Comparison of ENCODE assay signal across 8 cellular contexts in the genomic region with DNA sequence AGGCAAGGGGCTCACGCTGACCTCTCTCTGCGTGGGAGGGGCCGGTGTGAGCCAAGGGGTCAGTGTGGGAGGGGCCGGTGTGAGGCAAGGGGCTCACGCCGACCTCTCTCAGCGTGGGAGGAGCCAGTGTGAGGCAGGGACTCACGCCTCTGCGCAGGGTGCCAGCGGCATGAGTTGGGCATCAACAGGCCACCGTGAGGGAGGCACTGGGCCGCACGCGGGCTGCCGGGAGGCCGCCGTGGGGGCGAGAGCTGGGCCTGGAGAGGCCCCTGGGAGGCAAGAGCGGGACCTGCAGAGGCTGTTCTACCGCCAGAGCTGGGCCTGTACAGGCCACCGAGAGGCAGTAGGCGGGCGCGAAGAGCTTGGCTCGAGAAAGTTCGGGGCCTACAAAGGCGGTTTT.
A peak's percentile ranks its signal among the peaks of the same experiment; 100 is the strongest.
DNase-seq lines count a peak whose midpoint lies in the region; ATAC-seq and TF ChIP-seq lines count a peak whose summit lies in the region.
"Not testable (repeated sequence)": the region's sequence is repeated elsewhere in the genome, so short reads cannot be mapped to it uniquely, and the experiment has no call there.

No MANE protein-coding gene starts in this region.

- not testable (repeated sequence) for TF ChIP-seq CTCF in CD8-positive, alpha-beta T cell (IDR thresholded peaks at IDR 0.05); osteocyte (IDR thresholded peaks at IDR 0.05); suprapubic skin (IDR thresholded peaks at IDR 0.05)

- POLR2A ChIA-PET in CD8-positive, alpha-beta T cell (lab: Charles Lee), result not testable (repeated sequence)

- CTCF ChIA-PET in CD8-positive, alpha-beta T cell (lab: Charles Lee), result not testable (repeated sequence)

- not testable (repeated sequence) for TF ChIP-seq POLR2A in suprapubic skin (IDR thresholded peaks at IDR 0.05)

- not testable (repeated sequence) for H3K36me3 ChIP-seq in CD8-positive, alpha-beta T cell (ENCODE audit: insufficient read depth, low read length); suprapubic skin

- not testable (repeated sequence) for TF ChIP-seq EP300 in suprapubic skin (IDR thresholded peaks at IDR 0.05)

- not testable (repeated sequence) for H3K9me3 Mint-ChIP-seq in CD8-positive, alpha-beta T cell; activated T-helper 1 cell treated with anti-CD3 and anti-CD28 coated beads, Interleukin-12 subunit alpha, Interleukin-12 subunit beta, Interleukin-2, Interleukin-4 antibody, amounts not matched to agents 30 ng/mL and 10 ng/mL and 1 ng/mL, durations not matched to agents 14 hours and 24 hours and 36 hours; central memory CD8-positive, alpha-beta T cell; osteocyte (ENCODE audit: unreplicated experiment)

- H3K4me3 ChIP-seq in CD8-positive, alpha-beta T cell (ENCODE audit: low read depth, low read length); suprapubic skin: not testable (repeated sequence)

- not testable (repeated sequence) for H3K27me3 ChIP-seq in CD8-positive, alpha-beta T cell (ENCODE audit: insufficient read depth, low read length); suprapubic skin

- peak in 5 of 7 experiments; percentile 9 to 39 (median 26) for DNase-seq in CD8-positive, alpha-beta T cell
- DNase-seq in activated CD4-positive, alpha-beta T cell treated with anti-CD3 and anti-CD28 coated beads for 48 hours, result peak; percentile 10
- peak; percentile 31 for DNase-seq in activated T-helper 1 cell treated with anti-CD3 and anti-CD28 coated beads, Interleukin-12 subunit alpha, Interleukin-12 subunit beta, Interleukin-2, Interleukin-4 antibody, amounts not matched to agents 30 ng/mL and 10 ng/mL and 1 ng/mL, durations not matched to agents 14 hours and 24 hours and 36 hours (ENCODE audit: low spot score)
- peak; percentile 49 to 60 for DNase-seq in central memory CD8-positive, alpha-beta T cell (ENCODE audit: low spot score in 2 of 2)
- DNase-seq in left colon, result peak; percentile 31 to 39
- DNase-seq in osteocyte (ENCODE audit: extremely low spot score, unreplicated experiment), result peak; percentile 91
- peak; percentile 7 for DNase-seq in stimulated activated CD4-positive, alpha-beta T cell treated with anti-CD3 and anti-CD28 coated beads, Interleukin-2, amount 100 ng/mL, for 4 hours (ENCODE audit: low read depth)
- DNase-seq in suprapubic skin (ENCODE audit: low spot score in 2 of 2), result peak; percentile 93 to 100

- not testable (repeated sequence) for H3K27ac Mint-ChIP-seq in CD8-positive, alpha-beta T cell; activated T-helper 1 cell treated with anti-CD3 and anti-CD28 coated beads, Interleukin-12 subunit alpha, Interleukin-12 subunit beta, Interleukin-2, Interleukin-4 antibody, amounts not matched to agents 30 ng/mL and 10 ng/mL and 1 ng/mL, durations not matched to agents 14 hours and 24 hours and 36 hours; central memory CD8-positive, alpha-beta T cell (ENCODE audit: low read depth); osteocyte (ENCODE audit: unreplicated experiment)

- H3K9me3 ChIP-seq in CD8-positive, alpha-beta T cell (ENCODE audit: low read length); suprapubic skin: not testable (repeated sequence)

- intact Hi-C loops in CD8-positive, alpha-beta T cell (cut with DNase I, micrococcal nuclease); activated T-helper 1 cell treated with anti-CD3 and anti-CD28 coated beads, Interleukin-12 subunit alpha, Interleukin-12 subunit beta, Interleukin-2, Interleukin-4 antibody, amounts not matched to agents 30 ng/mL and 10 ng/mL and 1 ng/mL, durations not matched to agents 14 hours and 24 hours and 36 hours (cut with micrococcal nuclease); left colon (cut with DNase I, micrococcal nuclease): not testable (repeated sequence)

- WGBS in suprapubic skin, result 92% methylated on average over 21 of the region's 27 CpGs

- not testable (repeated sequence) for H3K27me3 Mint-ChIP-seq in CD8-positive, alpha-beta T cell (ENCODE audit: low read depth); activated T-helper 1 cell treated with anti-CD3 and anti-CD28 coated beads, Interleukin-12 subunit alpha, Interleukin-12 subunit beta, Interleukin-2, Interleukin-4 antibody, amounts not matched to agents 30 ng/mL and 10 ng/mL and 1 ng/mL, durations not matched to agents 14 hours and 24 hours and 36 hours (ENCODE audit: insufficient read depth); central memory CD8-positive, alpha-beta T cell; osteocyte (ENCODE audit: unreplicated experiment)

- H3K27ac ChIP-seq in CD8-positive, alpha-beta T cell (ENCODE audit: low read depth, low read length); suprapubic skin: not testable (repeated sequence)

- not testable (repeated sequence) for H3K4me3 Mint-ChIP-seq in CD8-positive, alpha-beta T cell; activated T-helper 1 cell treated with anti-CD3 and anti-CD28 coated beads, Interleukin-12 subunit alpha, Interleukin-12 subunit beta, Interleukin-2, Interleukin-4 antibody, amounts not matched to agents 30 ng/mL and 10 ng/mL and 1 ng/mL, durations not matched to agents 14 hours and 24 hours and 36 hours; central memory CD8-positive, alpha-beta T cell; osteocyte (ENCODE audit: unreplicated experiment)

- H3K36me3 Mint-ChIP-seq in CD8-positive, alpha-beta T cell; activated T-helper 1 cell treated with anti-CD3 and anti-CD28 coated beads, Interleukin-12 subunit alpha, Interleukin-12 subunit beta, Interleukin-2, Interleukin-4 antibody, amounts not matched to agents 30 ng/mL and 10 ng/mL and 1 ng/mL, durations not matched to agents 14 hours and 24 hours and 36 hours (ENCODE audit: low read depth); central memory CD8-positive, alpha-beta T cell (ENCODE audit: insufficient read depth); osteocyte (ENCODE audit: unreplicated experiment): not testable (repeated sequence)

- ATAC-seq in CD8-positive, alpha-beta T cell; central memory CD8-positive, alpha-beta T cell (replicated peaks; ENCODE audit: extremely low read depth, poor library complexity, severe bottlenecking); left colon: not testable (repeated sequence)

- not testable (repeated sequence) for H3K4me1 ChIP-seq in CD8-positive, alpha-beta T cell (ENCODE audit: insufficient read depth, low read length); suprapubic skin

- not testable (repeated sequence) for H3K4me1 Mint-ChIP-seq in CD8-positive, alpha-beta T cell (ENCODE audit: low read depth); activated T-helper 1 cell treated with anti-CD3 and anti-CD28 coated beads, Interleukin-12 subunit alpha, Interleukin-12 subunit beta, Interleukin-2, Interleukin-4 antibody, amounts not matched to agents 30 ng/mL and 10 ng/mL and 1 ng/mL, durations not matched to agents 14 hours and 24 hours and 36 hours (ENCODE audit: low read depth); central memory CD8-positive, alpha-beta T cell; osteocyte (ENCODE audit: unreplicated experiment)

Comparison
In these comparisons a context has a peak if more than half of its experiments do, and no peak if none do; other contexts are left out.
1. DNase-seq: peak in every context shown above with its lines; median percentile 96 in suprapubic skin; 91 in osteocyte; 54 in central memory CD8-positive, alpha-beta T cell; 35 in left colon; 31 in activated T-helper 1 cell treated with anti-CD3 and anti-CD28 coated beads, Interleukin-12 subunit alpha, Interleukin-12 subunit beta, Interleukin-2, Interleukin-4 antibody, amounts not matched to agents 30 ng/mL and 10 ng/mL and 1 ng/mL, durations not matched to agents 14 hours and 24 hours and 36 hours; 26 in CD8-positive, alpha-beta T cell; 10 in activated CD4-positive, alpha-beta T cell treated with anti-CD3 and anti-CD28 coated beads for 48 hours; 7 in stimulated activated CD4-positive, alpha-beta T cell treated with anti-CD3 and anti-CD28 coated beads, Interleukin-2, amount 100 ng/mL, for 4 hours.